In the genomic region with DNA sequence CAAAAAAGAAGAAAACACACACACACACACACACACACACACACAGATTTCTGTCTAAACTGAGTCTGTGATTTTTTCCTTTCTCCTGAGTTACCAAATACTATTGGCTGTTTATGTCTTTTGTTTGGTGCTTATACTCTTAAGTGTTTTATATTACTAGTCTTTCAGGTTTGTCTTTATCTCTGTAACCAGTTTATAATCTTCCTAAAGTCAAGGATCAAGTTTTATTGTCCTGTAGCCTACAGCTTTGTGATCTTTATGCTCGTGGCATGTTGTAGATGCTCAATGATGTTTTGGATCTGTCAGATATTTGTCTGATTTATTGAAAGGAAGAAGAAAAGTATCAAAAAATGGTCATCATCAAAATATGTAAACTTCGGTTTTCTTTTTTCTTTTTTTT, we compare ENCODE assay signal across 16 cellular contexts.
"Had no signal": no experiment of that assay in that cellular context is flagged by ENCODE, and none has a peak within 500 bp of the region (broad histone marks: within the 10 kb centered on the region; RNA-seq: fewer than 3 reads in every experiment).

No MANE protein-coding gene starts in this region.

- H3K4me1 ChIP-seq: foreskin keratinocyte had no signal

- H3K4me3 ChIP-seq: colonic mucosa, esophagus squamous epithelium, smooth muscle cell, suprapubic skin, thyroid gland, upper lobe of right lung, vagina had no signal

- DNase-seq: colonic mucosa; dermis blood vessel endothelial cell; esophagus squamous epithelium; foreskin keratinocyte; immature natural killer cell; left ventricle myocardium superior; naive thymus-derived CD8-positive, alpha-beta T cell; posterior cingulate gyrus; stimulated activated CD4-positive, alpha-beta T cell treated with anti-CD3 and anti-CD28 coated beads, Interleukin-2, amount 100 ng/mL, for 48 hours; stimulated activated naive CD8-positive, alpha-beta T cell treated with anti-CD3 and anti-CD28 coated beads, Interleukin-15, Interleukin-2, amounts not matched to agents 100 U/mL and 50 U/mL, for 24 hours; thyroid gland; upper lobe of right lung had no signal

- H3K27ac ChIP-seq: colonic mucosa, foreskin keratinocyte, suprapubic skin, thyroid gland, upper lobe of right lung, vagina had no signal

- H3K9me3 ChIP-seq: colonic mucosa, esophagus squamous epithelium, suprapubic skin, thyroid gland, upper lobe of right lung, vagina had no signal

- ATAC-seq: foreskin keratinocyte; left ventricle myocardium superior; naive thymus-derived CD8-positive, alpha-beta T cell; stimulated activated naive CD8-positive, alpha-beta T cell treated with anti-CD3 and anti-CD28 coated beads, Interleukin-15, Interleukin-2, amounts not matched to agents 100 U/mL and 50 U/mL, for 24 hours; upper lobe of right lung had no signal

- H3K9me3 Mint-ChIP-seq: immature natural killer cell; naive thymus-derived CD8-positive, alpha-beta T cell; neural crest cell had no signal

- H3K4me3 Mint-ChIP-seq: immature natural killer cell; naive thymus-derived CD8-positive, alpha-beta T cell; neural crest cell had no signal

- H3K27me3 Mint-ChIP-seq: naive thymus-derived CD8-positive, alpha-beta T cell had no signal

- H3K27me3 ChIP-seq: colonic mucosa, esophagus squamous epithelium, foreskin keratinocyte, suprapubic skin, thyroid gland, upper lobe of right lung, vagina had no signal
